Comparison of ENCODE assay signal across 16 cellular contexts in the genomic region with DNA sequence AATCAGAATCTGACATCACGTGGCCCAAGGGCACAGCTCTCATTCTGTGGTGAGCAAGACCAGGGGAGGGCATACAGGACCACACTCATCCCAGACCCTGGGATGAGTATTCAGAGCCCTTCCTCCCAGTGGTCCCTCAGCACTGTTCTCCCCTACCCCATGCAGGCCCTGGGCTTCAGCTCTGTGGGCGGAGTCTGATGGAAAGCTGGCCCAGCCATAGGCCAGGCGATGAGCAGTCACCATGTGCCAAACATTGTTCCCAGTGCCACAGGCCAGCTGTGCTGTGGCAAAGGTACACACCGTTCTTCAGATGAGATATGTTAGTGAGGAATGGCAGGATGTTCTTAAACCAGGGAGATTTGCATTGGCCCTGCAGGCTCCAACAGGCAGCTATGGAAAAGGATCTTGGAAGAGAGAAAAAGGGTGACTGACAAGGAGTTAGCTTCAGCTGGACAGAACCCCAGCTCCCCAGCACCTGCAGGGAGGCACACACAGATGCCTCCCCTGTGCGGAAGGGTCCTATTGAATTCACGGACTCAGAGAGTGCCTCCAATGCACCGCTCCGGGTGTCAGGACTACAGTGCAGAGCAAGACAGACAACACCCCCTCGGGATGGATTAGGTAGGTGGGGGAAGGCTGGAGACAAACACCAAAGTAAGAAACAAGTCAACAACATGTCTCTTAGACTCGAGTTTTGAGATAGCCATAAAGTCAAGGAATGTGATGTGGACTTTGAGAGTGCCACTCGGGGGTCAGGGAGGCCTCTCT.
DNase-seq lines count a peak whose midpoint lies in the region; ATAC-seq and TF ChIP-seq lines count a peak whose summit lies in the region.
"Had no signal": no experiment of that assay in that cellular context is flagged by ENCODE, and none has a peak within 500 bp of the region (broad histone marks: within the 10 kb centered on the region; RNA-seq: fewer than 3 reads in every experiment).

No MANE protein-coding gene starts in this region.

- no peaks in the 10 kb centered on the region for H3K9me3 Mint-ChIP-seq in endodermal cell
- peaks cover 38% of the 10 kb centered on the region for H3K9me3 Mint-ChIP-seq in osteocyte (ENCODE audit: unreplicated experiment)
- H3K9me3 Mint-ChIP-seq: CD14-positive monocyte; CD8-positive, alpha-beta T cell; GM23338 had no signal

- no peaks in the 10 kb centered on the region for H3K36me3 ChIP-seq in endodermal cell (ENCODE audit: control insufficient read depth, insufficient read depth, low read length)

- no peak overlapping the region for H3K9ac ChIP-seq in endodermal cell (ENCODE audit: extremely low read depth, low read length, poor library complexity, severe bottlenecking)

- H3K27me3 ChIP-seq in endodermal cell (ENCODE audit: control insufficient read depth, insufficient read depth, low read length, poor library complexity, severe bottlenecking): no peaks in the 10 kb centered on the region

- WGBS in endodermal cell (ENCODE audit: insufficient coverage in 1 of 2, insufficient read length in 1 of 2), 2 experiments: 90 to 93% methylated on average over 6 to 11 of the region's 11 CpGs

- no peaks in the 10 kb centered on the region for H3K36me3 Mint-ChIP-seq in endodermal cell (ENCODE audit: low read depth)
- no peaks in the 10 kb centered on the region for H3K36me3 Mint-ChIP-seq in osteocyte (ENCODE audit: unreplicated experiment)
- H3K36me3 Mint-ChIP-seq: CD14-positive monocyte; CD8-positive, alpha-beta T cell had no signal

- H3K4me1 ChIP-seq in endodermal cell (ENCODE audit: control insufficient read depth, insufficient read depth, low read length): no peaks in the 10 kb centered on the region

- DNase-seq in Right ventricle myocardium inferior (ENCODE audit: missing footprints): no peak
- no peak for DNase-seq in cardiac septum (ENCODE audit: low spot score)
- no peak for DNase-seq in endodermal cell
- peak; percentile 83 for DNase-seq in mesenteric fat pad (ENCODE audit: low spot score)
- peak; percentile 69 for DNase-seq in osteocyte (ENCODE audit: extremely low spot score, unreplicated experiment)
- no peak for DNase-seq in central memory CD4-positive, alpha-beta T cell
- no peak for DNase-seq in globus pallidus (ENCODE audit: low spot score)
- no peak for DNase-seq in stimulated activated CD8-positive, alpha-beta memory T cell treated with anti-CD3 and anti-CD28 coated beads, Interleukin-4, amount 100 ng/mL, for 48 hours
- DNase-seq: CD8-positive, alpha-beta T cell; COR-L47; DND-41; GDM1; H7 had no signal

- peak; percentile 86 for ATAC-seq in Right ventricle myocardium inferior
- ATAC-seq: CD8-positive, alpha-beta T cell; GM23338 had no signal

- H3K4me3 Mint-ChIP-seq in endodermal cell (no peak overlapping the region), osteocyte (ENCODE audit: unreplicated experiment) (no peak overlapping the region)
- H3K4me3 Mint-ChIP-seq: CD14-positive monocyte; CD8-positive, alpha-beta T cell; GM23338 had no signal

- no peaks in the 10 kb centered on the region for H3K27me3 Mint-ChIP-seq in endodermal cell (ENCODE audit: insufficient read depth)
- no peaks in the 10 kb centered on the region for H3K27me3 Mint-ChIP-seq in osteocyte (ENCODE audit: unreplicated experiment)

- H3K4me1 Mint-ChIP-seq in endodermal cell (peaks cover 2% of the 10 kb centered on the region), osteocyte (ENCODE audit: unreplicated experiment) (no peaks in the 10 kb centered on the region)
- H3K4me1 Mint-ChIP-seq: CD14-positive monocyte had no signal

- H3K27ac ChIP-seq in endodermal cell (ENCODE audit: low read depth, low read length): no peak overlapping the region
- H3K27ac ChIP-seq: 22Rv1 had no signal

- H3K27ac Mint-ChIP-seq in endodermal cell: peak overlapping the region; percentile 44
- H3K27ac Mint-ChIP-seq in osteocyte (ENCODE audit: unreplicated experiment): no peak overlapping the region
- H3K27ac Mint-ChIP-seq: CD8-positive, alpha-beta T cell; GM23338 had no signal

- TF ChIP-seq CTCF in endodermal cell (conservative IDR thresholded peaks at IDR 0.05) (no peak), osteocyte (IDR thresholded peaks at IDR 0.05) (no peak)

- H3K4me3 ChIP-seq in endodermal cell (ENCODE audit: low read length): no peak overlapping the region
- H3K4me3 ChIP-seq: GM23338 had no signal

- no peaks in the 10 kb centered on the region for H3K9me3 ChIP-seq in endodermal cell (ENCODE audit: control insufficient read depth, low read length)

- intact Hi-C loops in Right ventricle myocardium inferior (cut with DNase I): no loop called here
- intact Hi-C loops in cardiac septum (cut with DNase I): no loop called here

Comparison
In these comparisons a context has a peak if more than half of its experiments do, and no peak if none do; other contexts are left out.
1. DNase-seq: peak in mesenteric fat pad (single experiment) and osteocyte (single experiment); none in Right ventricle myocardium inferior (single experiment), cardiac septum (single experiment), endodermal cell (single experiment), central memory CD4-positive, alpha-beta T cell (single experiment), globus pallidus (single experiment) and stimulated activated CD8-positive, alpha-beta memory T cell treated with anti-CD3 and anti-CD28 coated beads, Interleukin-4, amount 100 ng/mL, for 48 hours (single experiment).